In the genomic region with DNA sequence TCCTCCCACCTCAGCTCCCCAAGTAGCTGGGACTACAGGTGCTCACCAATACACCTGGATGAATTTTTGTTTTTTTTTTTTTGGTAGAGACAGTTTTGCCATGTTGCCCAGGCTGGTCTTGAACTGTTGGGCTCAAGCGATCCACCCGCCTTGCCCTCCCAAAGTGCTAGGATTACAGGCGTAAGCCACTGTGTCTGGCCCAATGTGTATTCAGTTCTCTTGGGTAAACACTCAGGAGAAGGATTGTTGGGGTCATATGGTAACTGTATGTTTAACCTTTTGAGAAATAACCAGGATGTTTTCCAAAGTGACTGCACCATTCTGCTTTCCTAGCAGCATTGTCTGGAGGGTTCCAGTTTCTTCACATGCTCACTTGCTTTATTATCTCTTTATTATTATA, we compare ENCODE assay signal across 13 cellular contexts.
"Had no signal": no experiment of that assay in that cellular context is flagged by ENCODE, and none has a peak within 500 bp of the region (broad histone marks: within the 10 kb centered on the region; RNA-seq: fewer than 3 reads in every experiment).

No MANE protein-coding gene starts in this region.

- ATAC-seq: activated T-cell treated with anti-CD3 and anti-CD28 coated beads, Interleukin-2, amount 50 U/mL, for 4 hours; pancreas had no signal

- DNase-seq: activated CD4-positive, alpha-beta memory T cell treated with anti-CD3 and anti-CD28 coated beads, Interleukin-2, amount 10 ng/mL, durations not matched to agents 7 days and 5 days; activated CD4-positive, alpha-beta T cell treated with anti-CD3 and anti-CD28 coated beads for 4 hours; activated effector memory CD4-positive, alpha-beta T cell treated with anti-CD3 and anti-CD28 coated beads, Interleukin-2, amount 50 U/mL, for 16 hours; activated T-cell treated with anti-CD3 and anti-CD28 coated beads, Interleukin-2, amount 50 U/mL, for 4 hours; adrenal gland; central memory CD4-positive, alpha-beta T cell; colonic mucosa; pancreas; stimulated activated CD4-positive, alpha-beta T cell treated with anti-CD3 and anti-CD28 coated beads, Interleukin-2, amount 100 ng/mL, for 24 hours; uterus had no signal

- H3K9me3 Mint-ChIP-seq: activated CD4-positive, alpha-beta memory T cell treated with anti-CD3 and anti-CD28 coated beads, Interleukin-2, amount 10 ng/mL, durations not matched to agents 7 days and 5 days; activated naive CD4-positive, alpha-beta T cell treated with anti-CD3 and anti-CD28 coated beads, Interleukin-2, amount 50 U/mL, for 24 hours; activated T-cell treated with anti-CD3 and anti-CD28 coated beads, Interleukin-2, amount 50 U/mL, for 4 hours; brain had no signal

- H3K9me3 ChIP-seq: adrenal gland, colonic mucosa, esophagus muscularis mucosa, pancreas, uterus had no signal

- H3K4me3 ChIP-seq: adrenal gland, colonic mucosa, esophagus muscularis mucosa, pancreas, uterus had no signal

- H3K36me3 ChIP-seq: uterus had no signal

- H3K27me3 ChIP-seq: adrenal gland, colonic mucosa, esophagus muscularis mucosa, pancreas, uterus had no signal

- H3K4me1 ChIP-seq: colonic mucosa, pancreas, uterus had no signal

- H3K27me3 Mint-ChIP-seq: activated CD4-positive, alpha-beta memory T cell treated with anti-CD3 and anti-CD28 coated beads, Interleukin-2, amount 10 ng/mL, durations not matched to agents 7 days and 5 days; activated naive CD4-positive, alpha-beta T cell treated with anti-CD3 and anti-CD28 coated beads, Interleukin-2, amount 50 U/mL, for 24 hours; brain had no signal

- H3K27ac ChIP-seq: adrenal gland, colonic mucosa, esophagus muscularis mucosa, pancreas, uterus had no signal

- H3K4me3 Mint-ChIP-seq: activated CD4-positive, alpha-beta memory T cell treated with anti-CD3 and anti-CD28 coated beads, Interleukin-2, amount 10 ng/mL, durations not matched to agents 7 days and 5 days; activated naive CD4-positive, alpha-beta T cell treated with anti-CD3 and anti-CD28 coated beads, Interleukin-2, amount 50 U/mL, for 24 hours; activated T-cell treated with anti-CD3 and anti-CD28 coated beads, Interleukin-2, amount 50 U/mL, for 4 hours; brain had no signal

- H3K27ac Mint-ChIP-seq: activated CD4-positive, alpha-beta memory T cell treated with anti-CD3 and anti-CD28 coated beads, Interleukin-2, amount 10 ng/mL, durations not matched to agents 7 days and 5 days; activated naive CD4-positive, alpha-beta T cell treated with anti-CD3 and anti-CD28 coated beads, Interleukin-2, amount 50 U/mL, for 24 hours had no signal
